20 cellular contexts compared by ENCODE assay signal in genomic region chr17:1686086-1686485, GRCh38. TPM values are rescaled to one million over a fixed set of nuclear protein-coding genes. Genes with fewer than 3 reads are reported as not detected.
DNase-seq lines count a peak whose midpoint lies in the region; ATAC-seq, FAIRE-seq and TF ChIP-seq lines count a peak whose summit lies in the region.
"Had no signal": no experiment of that assay in that cellular context is flagged by ENCODE, and none has a peak within 500 bp of the region (broad histone marks: within the 10 kb centered on the region; RNA-seq: fewer than 3 reads in every experiment).

No MANE protein-coding gene starts in this region.

- H3K4me1 ChIP-seq in HCT116 (ENCODE audit: control insufficient read depth in 1 of 2, insufficient read depth in 2 of 2, low read length in 2 of 2) (peaks cover 16 to 27% of the 10 kb centered on the region in 2 experiments), astrocyte (ENCODE audit: insufficient read depth, low read length) (peaks cover 6% of the 10 kb centered on the region)

- peak overlapping the region; percentile 15; the same call in 1 of the 2 replicates for H3K27ac ChIP-seq in HCT116 (ENCODE audit: low read depth, low read length)
- no peak overlapping the region for H3K27ac ChIP-seq in astrocyte (ENCODE audit: low read depth, low read length)

- POLR2A ChIA-PET in HCT116 (lab: Charles Lee), result no interaction called here

- H3K79me2 ChIP-seq in HCT116 (ENCODE audit: insufficient read depth, low read length), result peaks cover 34% of the 10 kb centered on the region
- H3K79me2 ChIP-seq in astrocyte (ENCODE audit: insufficient read depth, low read length), result peaks cover 35% of the 10 kb centered on the region

- no peaks in the 10 kb centered on the region for H3K27me3 ChIP-seq in HCT116 (ENCODE audit: insufficient read depth, low read length)
- H3K27me3 ChIP-seq in astrocyte (ENCODE audit: insufficient read depth, low read length), result no peaks in the 10 kb centered on the region

- H2AFZ ChIP-seq in HCT116 (ENCODE audit: low read depth, low read length, poor library complexity, severe bottlenecking) (peak overlapping the region; percentile 49), astrocyte (ENCODE audit: low read depth, low read length) (no peak overlapping the region)

- peaks cover 31% of the 10 kb centered on the region for H3K36me3 Mint-ChIP-seq in T-helper 2 cell treated with Interferon-gamma antibody and Interleukin-4, amounts not matched to agents 5 μg/mL and 100 μg/mL, for 36 hours (ENCODE audit: low read depth)
- H3K36me3 Mint-ChIP-seq in astrocyte (ENCODE audit: low read depth, unreplicated experiment), result peaks cover 9% of the 10 kb centered on the region
- H3K36me3 Mint-ChIP-seq in nephron (ENCODE audit: low read depth), result peaks cover 39% of the 10 kb centered on the region

- H3K9me2 ChIP-seq in HCT116 (ENCODE audit: insufficient read depth), result no peaks in the 10 kb centered on the region

- no peak for ATAC-seq in HCT116
- ATAC-seq in GM21390 (IDR thresholded peaks at IDR 0.05; ENCODE audit: unreplicated experiment), result no peak
- ATAC-seq: activated CD4-positive, CD25-positive, alpha-beta regulatory T cell treated with anti-CD3 and anti-CD28 coated beads, Interleukin-2, amount 50 U/mL, for 24 hours; activated T-cell treated with anti-CD3 and anti-CD28 coated beads, Interleukin-2, amount 50 U/mL, for 4 hours had no signal

- H4K20me1 ChIP-seq in HCT116 (ENCODE audit: insufficient read depth) (peaks cover 8% of the 10 kb centered on the region; the same call in 1 of the 2 replicates), astrocyte (ENCODE audit: insufficient read depth, low read length) (peaks cover 32% of the 10 kb centered on the region)

- TF ChIP-seq POLR2A in HCT116 (IDR thresholded peaks at IDR 0.05; ENCODE audit: borderline replicate concordance, extremely low read depth, insufficient read depth, insufficient read length), result no peak

- H3K9ac ChIP-seq in HCT116 (ENCODE audit: low read length) (peak overlapping the region; percentile 23; the same call in 1 of the 2 replicates), astrocyte (ENCODE audit: low read length) (no peak overlapping the region)

- RAD21 ChIA-PET in HCT116 (lab: Charles Lee; ENCODE audit: low non-redundant PET in 1 of 2, low total read pairs in 2 of 2, uncharacterized antibody in 2 of 2, unreplicated experiment in 2 of 2), result no interaction called here

- no peak overlapping the region for H3K4me3 ChIP-seq in HCT116 (replicated peaks in 1 of 2; ENCODE audit: low read depth in 1 of 2, low read length in 2 of 2)
- H3K4me3 ChIP-seq in astrocyte (ENCODE audit: insufficient read depth, low read depth, low read length), result no peak overlapping the region

- intact Hi-C loops in HCT116 (cut with micrococcal nuclease), result no loop called here

- H3K9me3 Mint-ChIP-seq in T-helper 2 cell treated with Interferon-gamma antibody and Interleukin-4, amounts not matched to agents 5 μg/mL and 100 μg/mL, for 36 hours, result no peaks in the 10 kb centered on the region
- peaks cover 2% of the 10 kb centered on the region for H3K9me3 Mint-ChIP-seq in astrocyte (ENCODE audit: unreplicated experiment)
- H3K9me3 Mint-ChIP-seq in nephron, result peaks cover 10% of the 10 kb centered on the region
- H3K9me3 Mint-ChIP-seq: activated T-cell treated with anti-CD3 and anti-CD28 coated beads, Interleukin-2, amount 50 U/mL, for 4 hours; memory B cell had no signal

- H3K9me3 ChIP-seq in HCT116 (ENCODE audit: control insufficient read depth in 1 of 2, insufficient read depth in 1 of 2, low read depth in 1 of 2, low read length in 2 of 2), result no peaks in the 10 kb centered on the region
- H3K9me3 ChIP-seq in astrocyte (ENCODE audit: insufficient read depth, low read depth, low read length), result no peaks in the 10 kb centered on the region

- H3K36me3 ChIP-seq in HCT116 (ENCODE audit: control insufficient read depth in 1 of 2, insufficient read depth in 2 of 2, low read length in 2 of 2), result peaks cover 15 to 24% of the 10 kb centered on the region in 2 experiments
- peaks cover 18% of the 10 kb centered on the region for H3K36me3 ChIP-seq in astrocyte (ENCODE audit: insufficient read depth, low read length)

- TF ChIP-seq CTCF in HCT116 (IDR thresholded peaks at IDR 0.05 in 2 of 3, conservative IDR thresholded peaks at IDR 0.05 in 1 of 3; ENCODE audit: borderline replicate concordance in 1 of 3, insufficient read depth in 1 of 3, low read depth in 2 of 3, low read length in 2 of 3) (no peak), astrocyte (IDR thresholded peaks at IDR 0.05; ENCODE audit: insufficient read depth, low read depth, low read length) (no peak), nephron (IDR thresholded peaks at IDR 0.05; ENCODE audit: unreplicated experiment in 3 of 3) (no peak)

- peak overlapping the region; percentile 11 for H3K27ac Mint-ChIP-seq in T-helper 2 cell treated with Interferon-gamma antibody and Interleukin-4, amounts not matched to agents 5 μg/mL and 100 μg/mL, for 36 hours
- H3K27ac Mint-ChIP-seq in astrocyte (ENCODE audit: unreplicated experiment) (no peak overlapping the region), nephron (peak overlapping the region in 2 of 3 experiments; percentile 58 to 73)
- H3K27ac Mint-ChIP-seq: memory B cell had no signal

- TF ChIP-seq RAD21 in HCT116 (IDR thresholded peaks at IDR 0.05; ENCODE audit: low read depth), result no peak

- DNase-seq in T-helper 2 cell treated with Interferon-gamma antibody and Interleukin-4, amounts not matched to agents 5 μg/mL and 100 μg/mL, for 36 hours (ENCODE audit: low spot score), result no peak
- no peak for DNase-seq in T-helper 2 cell
- DNase-seq in HCT116 (ENCODE audit: low read depth, low spot score), result no peak
- DNase-seq in astrocyte (ENCODE audit: low read depth), result no peak
- no peak for DNase-seq in NCI-H1930 (lab: John Stamatoyannopoulos, UW)
- no peak for DNase-seq in RPMI8226
- DNase-seq: 8988T; activated T-cell treated with anti-CD3 and anti-CD28 coated beads, Interleukin-2, amount 50 U/mL, for 4 hours; cortex of kidney; EL; GOT3; NCI-H1694; NCI-H510A treated with DMSO at 0.1 percent for 48 hours; stimulated activated CD4-positive, alpha-beta T cell treated with anti-CD3 and anti-CD28 coated beads, Interleukin-2, amount 100 ng/mL, for 48 hours; stimulated activated CD8-positive, alpha-beta memory T cell treated with anti-CD3 and anti-CD28 coated beads, Interleukin-4, amount 100 ng/mL, for 48 hours had no signal

- no TSS peak for BruUV-seq in HCT116 (replicated peaks; lab: Mats Ljungman, UMichigan)

- H3K27me3 Mint-ChIP-seq in T-helper 2 cell treated with Interferon-gamma antibody and Interleukin-4, amounts not matched to agents 5 μg/mL and 100 μg/mL, for 36 hours (ENCODE audit: low read depth), result no peaks in the 10 kb centered on the region
- H3K27me3 Mint-ChIP-seq in astrocyte (ENCODE audit: low read depth, unreplicated experiment), result no peaks in the 10 kb centered on the region
- no peaks in the 10 kb centered on the region for H3K27me3 Mint-ChIP-seq in nephron (ENCODE audit: low read depth)
- H3K27me3 Mint-ChIP-seq: memory B cell had no signal

- peaks cover 27% of the 10 kb centered on the region for H3K4me1 Mint-ChIP-seq in T-helper 2 cell treated with Interferon-gamma antibody and Interleukin-4, amounts not matched to agents 5 μg/mL and 100 μg/mL, for 36 hours (ENCODE audit: low read depth)
- H3K4me1 Mint-ChIP-seq in astrocyte (ENCODE audit: low read depth, unreplicated experiment) (peaks cover 20% of the 10 kb centered on the region), nephron (peaks cover 30% of the 10 kb centered on the region)

- H3K4me3 Mint-ChIP-seq in T-helper 2 cell treated with Interferon-gamma antibody and Interleukin-4, amounts not matched to agents 5 μg/mL and 100 μg/mL, for 36 hours, result peak overlapping the region; percentile 27
- H3K4me3 Mint-ChIP-seq in astrocyte (ENCODE audit: unreplicated experiment) (peak overlapping the region; percentile 69), nephron (peak overlapping the region; percentile 50 to 67 (median 54))
- H3K4me3 Mint-ChIP-seq: activated T-cell treated with anti-CD3 and anti-CD28 coated beads, Interleukin-2, amount 50 U/mL, for 4 hours; memory B cell had no signal

- CTCF ChIA-PET in HCT116 (lab: Charles Lee), result no interaction called here

- H3K4me2 ChIP-seq in HCT116 (ENCODE audit: low read length), result peak overlapping the region; percentile 96
- H3K4me2 ChIP-seq in astrocyte (ENCODE audit: low read length), result no peak overlapping the region

- no peak for FAIRE-seq in astrocyte (lab: Jason Lieb, UNC)
- FAIRE-seq: keratinocyte had no signal

TF ChIP-seq in HCT116, 20 proteins besides CTCF, POLR2A, EP300 and RAD21:
- TF ChIP-seq TCF7L2 (IDR thresholded peaks at IDR 0.05; ENCODE audit: borderline replicate concordance, extremely low read depth, insufficient read depth, insufficient read length), result no peak
- TF ChIP-seq FOSL1 (IDR thresholded peaks at IDR 0.05; ENCODE audit: low read depth), result peak; percentile 27; the same call in 1 of the 2 replicates
- TF ChIP-seq ZFX (IDR thresholded peaks at IDR 0.05), result no peak
- TF ChIP-seq SRF (IDR thresholded peaks at IDR 0.05; ENCODE audit: low read depth), result no peak
- TF ChIP-seq POLR2AphosphoS5 (IDR thresholded peaks at IDR 0.05; ENCODE audit: low read depth, low read length), result no peak

RNA-seq across cellular contexts. Expression of gene PRPF8, which starts 1.4 kb away (rescaled TPM):
- total RNA-seq in HCT116 (2021; ENCODE audit: unreplicated experiment), result 386 TPM
- 284 and 382 TPM in 2 replicates for polyA plus RNA-seq in HCT116 (2012)
- total RNA-seq in astrocyte, result 202 TPM in 2 replicates

RNA-seq across cellular contexts. Expression of gene TLCD2, which starts 24.1 kb away (rescaled TPM):
- 1.8 TPM for total RNA-seq in HCT116 (2021; ENCODE audit: unreplicated experiment)
- 1.5 and 1.9 TPM in 2 replicates for polyA plus RNA-seq in HCT116 (2012)
- total RNA-seq in astrocyte, result 5.9 and 6.0 TPM in 2 replicates

RNA-seq across cellular contexts. Expression of gene RILP, which starts 36.4 kb away (rescaled TPM):
- total RNA-seq in HCT116 (2021; ENCODE audit: unreplicated experiment) (11.6 TPM), astrocyte (7.5 and 7.8 TPM in 2 replicates)
- polyA plus RNA-seq in HCT116 (2012), result 10.8 and 13.4 TPM in 2 replicates

RNA-seq across cellular contexts. Expression of gene WDR81, which starts 38.4 kb away (rescaled TPM):
- total RNA-seq in HCT116 (2021; ENCODE audit: unreplicated experiment), result 17.3 TPM
- polyA plus RNA-seq in HCT116 (2012), result 10.1 and 10.8 TPM in 2 replicates
- 12.3 and 13.9 TPM in 2 replicates for total RNA-seq in astrocyte

RNA-seq across cellular contexts. Expression of gene SCARF1, which starts 40.6 kb away (rescaled TPM):
- total RNA-seq in HCT116 (2021; ENCODE audit: unreplicated experiment) (2.2 TPM), astrocyte (2.9 and 3.9 TPM in 2 replicates)
- 0.96 and 1.2 TPM in 2 replicates for polyA plus RNA-seq in HCT116 (2012)
